13 cellular contexts compared by ENCODE assay signal in the genomic region with DNA sequence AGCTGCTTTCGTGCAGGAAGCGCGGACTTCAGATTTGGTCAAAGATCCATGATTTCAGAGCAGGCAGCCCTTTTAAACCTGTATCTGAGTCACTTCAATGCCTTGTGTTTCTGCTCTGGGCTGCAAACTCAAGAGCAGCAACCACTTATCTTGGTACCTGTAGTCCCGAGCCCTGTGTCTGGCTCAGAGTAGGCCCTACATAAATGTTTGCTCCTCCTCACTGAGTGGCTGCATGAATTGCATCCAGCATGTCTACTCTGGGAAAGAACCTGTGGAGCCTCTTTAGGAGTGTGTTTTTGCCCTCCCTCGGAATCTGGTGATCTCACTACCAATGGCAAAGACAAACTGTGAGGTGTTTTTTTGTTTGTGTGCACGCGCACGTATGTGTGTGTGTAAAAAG.
"Had no signal": no experiment of that assay in that cellular context is flagged by ENCODE, and none has a peak within 500 bp of the region (broad histone marks: within the 10 kb centered on the region; RNA-seq: fewer than 3 reads in every experiment).

No MANE protein-coding gene starts in this region.

- H3K4me1 ChIP-seq: body of pancreas had no signal

- DNase-seq: activated CD4-positive, alpha-beta T cell treated with anti-CD3 and anti-CD28 coated beads, Interleukin-2, amount 10 ng/mL, durations not matched to agents 24 days and 14 days; activated CD8-positive, alpha-beta T cell treated with anti-CD3 and anti-CD28 coated beads, Interleukin-2, amount 10 ng/mL, durations not matched to agents 7 days and 5 days; activated naive CD4-positive, alpha-beta T cell treated with anti-CD3 and anti-CD28 coated beads for 36 hours; activated T-cell treated with anti-CD3 and anti-CD28 coated beads, Interleukin-2, amount 50 U/mL, for 24 hours; body of pancreas; central memory CD4-positive, alpha-beta T cell; dorsolateral prefrontal cortex; naive thymus-derived CD8-positive, alpha-beta T cell; ovary; stimulated activated naive CD8-positive, alpha-beta T cell treated with anti-CD3 and anti-CD28 coated beads, Interleukin-15, Interleukin-2, amounts not matched to agents 100 U/mL and 50 U/mL, for 24 hours; T1000 had no signal

- H3K4me3 Mint-ChIP-seq: activated CD4-positive, alpha-beta T cell treated with anti-CD3 and anti-CD28 coated beads, Interleukin-2, amount 10 ng/mL, durations not matched to agents 24 days and 14 days; activated CD8-positive, alpha-beta T cell treated with anti-CD3 and anti-CD28 coated beads, Interleukin-2, amount 10 ng/mL, durations not matched to agents 7 days and 5 days; activated naive CD4-positive, alpha-beta T cell treated with anti-CD3 and anti-CD28 coated beads for 36 hours; activated T-cell treated with anti-CD3 and anti-CD28 coated beads, Interleukin-2, amount 50 U/mL, for 24 hours; naive thymus-derived CD8-positive, alpha-beta T cell had no signal

- H3K27ac Mint-ChIP-seq: activated CD4-positive, alpha-beta T cell treated with anti-CD3 and anti-CD28 coated beads, Interleukin-2, amount 10 ng/mL, durations not matched to agents 24 days and 14 days; activated CD8-positive, alpha-beta T cell treated with anti-CD3 and anti-CD28 coated beads, Interleukin-2, amount 10 ng/mL, durations not matched to agents 7 days and 5 days; activated naive CD4-positive, alpha-beta T cell treated with anti-CD3 and anti-CD28 coated beads for 36 hours; activated T-cell treated with anti-CD3 and anti-CD28 coated beads, Interleukin-2, amount 50 U/mL, for 24 hours; naive thymus-derived CD8-positive, alpha-beta T cell had no signal

- H3K9me3 ChIP-seq: body of pancreas, ovary had no signal

- H3K36me3 ChIP-seq: ovary, tibial nerve had no signal

- ATAC-seq: activated CD8-positive, alpha-beta T cell treated with anti-CD3 and anti-CD28 coated beads, Interleukin-2, amount 10 ng/mL, durations not matched to agents 7 days and 5 days; body of pancreas; naive thymus-derived CD8-positive, alpha-beta T cell; stimulated activated naive CD8-positive, alpha-beta T cell treated with anti-CD3 and anti-CD28 coated beads, Interleukin-15, Interleukin-2, amounts not matched to agents 100 U/mL and 50 U/mL, for 24 hours had no signal

- H3K27me3 Mint-ChIP-seq: activated CD4-positive, alpha-beta T cell treated with anti-CD3 and anti-CD28 coated beads, Interleukin-2, amount 10 ng/mL, durations not matched to agents 24 days and 14 days; activated T-cell treated with anti-CD3 and anti-CD28 coated beads, Interleukin-2, amount 50 U/mL, for 24 hours had no signal

- H3K27ac ChIP-seq: body of pancreas, dorsolateral prefrontal cortex, ovary, skin epidermis, tibial nerve had no signal

- H3K27me3 ChIP-seq: body of pancreas, dorsolateral prefrontal cortex, ovary, tibial nerve had no signal

- H3K4me3 ChIP-seq: body of pancreas, dorsolateral prefrontal cortex, ovary, skin epidermis, tibial nerve had no signal
